Comparison of ENCODE assay signal across 1 cellular context in the genomic region with DNA sequence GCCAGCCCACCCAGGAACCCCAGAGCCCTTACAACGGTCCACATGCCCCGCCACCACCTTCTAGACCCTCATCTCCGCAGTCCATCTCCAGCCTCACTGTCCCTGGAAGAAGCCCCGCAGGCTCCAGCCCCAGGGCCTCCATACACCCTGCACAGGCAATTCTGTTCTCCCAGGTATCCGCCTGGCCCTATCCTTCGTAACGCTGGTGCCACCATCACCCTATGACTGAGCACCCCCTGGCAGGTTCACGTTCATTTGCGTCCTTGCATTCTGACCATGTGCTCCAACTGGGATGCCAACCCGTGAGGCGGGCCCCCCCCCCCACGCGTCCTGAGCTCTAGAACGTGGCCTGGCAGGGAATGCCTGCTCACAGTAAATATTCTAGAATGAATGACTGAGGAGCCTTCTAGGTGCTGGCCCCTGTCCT.
TF ChIP-seq lines count a peak whose summit lies in the region.

No MANE protein-coding gene starts in this region.

TF ChIP-seq in K562, 482 proteins besides CTCF, POLR2A, EP300 and RAD21 (continued from another document):
- TF ChIP-seq NR4A1 (CRISPR knock-in tag; IDR thresholded peaks at IDR 0.05) (no peak), NR4A1 (tag; IDR thresholded peaks at IDR 0.05) (0 out of 2 replicates have a peak, but pooled peaks have one; percentile 57), RHOXF2B (CRISPR knock-in tag; conservative IDR thresholded peaks at IDR 0.05) (0 out of 2 replicates have a peak, but pooled peaks have one; percentile 52), FOXA3 (CRISPR knock-in tag; conservative IDR thresholded peaks at IDR 0.05 in 1 of 2, IDR thresholded peaks at IDR 0.05 in 1 of 2) (peak in 1 of 2 experiments; percentile 51; a peak in 1 of 4 replicates), NR2C2 (CRISPR knock-in tag; IDR thresholded peaks at IDR 0.05) (no peak), NR2C2 (tag; IDR thresholded peaks at IDR 0.05) (no peak), ZZZ3 (IDR thresholded peaks at IDR 0.05) (no peak), GTF2E2 (tag; IDR thresholded peaks at IDR 0.05) (peak; percentile 53; the same call in 1 of the 2 replicates), MIER1 (IDR thresholded peaks at IDR 0.05; ENCODE audit: low read depth) (0 out of 2 replicates have a peak, but pooled peaks have one; percentile 43), GABPB2 (CRISPR knock-in tag; conservative IDR thresholded peaks at IDR 0.05) (0 out of 2 replicates have a peak, but pooled peaks have one; percentile 10), FOXK1 (CRISPR knock-in tag; IDR thresholded peaks at IDR 0.05; ENCODE audit: borderline replicate concordance) (no peak), HDGF (IDR thresholded peaks at IDR 0.05) (peak; percentile 61), FOXP1 (CRISPR knock-in tag; IDR thresholded peaks at IDR 0.05) (0 out of 2 replicates have a peak, but pooled peaks have one; percentile 45), ZFP30 (CRISPR knock-in tag; IDR thresholded peaks at IDR 0.05; ENCODE audit: borderline replicate concordance) (no peak), EP400 (IDR thresholded peaks at IDR 0.05) (0 out of 2 replicates have a peak, but pooled peaks have one; percentile 12), NFRKB (IDR thresholded peaks at IDR 0.05; ENCODE audit: low read depth) (peak; percentile 66; the same call in 1 of the 2 replicates), ATF7 (IDR thresholded peaks at IDR 0.05) (no peak), HDAC2 (IDR thresholded peaks at IDR 0.05) (0 out of 2 replicates have a peak, but pooled peaks have one; percentile 4), PURB (CRISPR knock-in tag; IDR thresholded peaks at IDR 0.05; ENCODE audit: low read depth) (no peak), MTA3 (IDR thresholded peaks at IDR 0.05; ENCODE audit: borderline replicate concordance) (0 out of 2 replicates have a peak, but pooled peaks have one; percentile 14), GATA2 (CRISPR knock-in tag; IDR thresholded peaks at IDR 0.05) (no peak), CCAR2 (IDR thresholded peaks at IDR 0.05; ENCODE audit: low read depth, low read length) (no peak), TCF7L2 (IDR thresholded peaks at IDR 0.05; ENCODE audit: low read depth, low read length) (no peak), CBFB (CRISPR knock-in tag; IDR thresholded peaks at IDR 0.05) (0 out of 2 replicates have a peak, but pooled peaks have one; percentile 69), HMG20B (CRISPR knock-in tag; IDR thresholded peaks at IDR 0.05) (no peak), NCOA2 (IDR thresholded peaks at IDR 0.05; ENCODE audit: partially characterized antibody in 2 of 2) (no peak), KAT7 (CRISPR knock-in tag; IDR thresholded peaks at IDR 0.05; ENCODE audit: borderline replicate concordance) (0 out of 2 replicates have a peak, but pooled peaks have one; percentile 26), FOXJ3 (CRISPR knock-in tag; IDR thresholded peaks at IDR 0.05) (no peak), ARID1B (IDR thresholded peaks at IDR 0.05) (0 out of 2 replicates have a peak, but pooled peaks have one; percentile 23), SMARCB1 (IDR thresholded peaks at IDR 0.05; ENCODE audit: insufficient read length, low read depth) (no peak), YBX1 (IDR thresholded peaks at IDR 0.05) (no peak)
- TF ChIP-seq, protein P1, sequence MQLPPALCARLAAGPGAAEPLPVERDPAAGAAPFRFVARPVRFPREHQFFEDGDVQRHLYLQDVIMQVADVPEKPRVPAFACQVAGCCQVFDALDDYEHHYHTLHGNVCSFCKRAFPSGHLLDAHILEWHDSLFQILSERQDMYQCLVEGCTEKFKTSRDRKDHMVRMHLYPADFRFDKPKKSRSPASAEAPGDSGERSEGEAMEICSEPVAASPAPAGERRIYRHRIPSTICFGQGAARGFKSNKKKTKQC (CRISPR knock-in tag; IDR thresholded peaks at IDR 0.05), result no peak
- TF ChIP-seq, protein P2, sequence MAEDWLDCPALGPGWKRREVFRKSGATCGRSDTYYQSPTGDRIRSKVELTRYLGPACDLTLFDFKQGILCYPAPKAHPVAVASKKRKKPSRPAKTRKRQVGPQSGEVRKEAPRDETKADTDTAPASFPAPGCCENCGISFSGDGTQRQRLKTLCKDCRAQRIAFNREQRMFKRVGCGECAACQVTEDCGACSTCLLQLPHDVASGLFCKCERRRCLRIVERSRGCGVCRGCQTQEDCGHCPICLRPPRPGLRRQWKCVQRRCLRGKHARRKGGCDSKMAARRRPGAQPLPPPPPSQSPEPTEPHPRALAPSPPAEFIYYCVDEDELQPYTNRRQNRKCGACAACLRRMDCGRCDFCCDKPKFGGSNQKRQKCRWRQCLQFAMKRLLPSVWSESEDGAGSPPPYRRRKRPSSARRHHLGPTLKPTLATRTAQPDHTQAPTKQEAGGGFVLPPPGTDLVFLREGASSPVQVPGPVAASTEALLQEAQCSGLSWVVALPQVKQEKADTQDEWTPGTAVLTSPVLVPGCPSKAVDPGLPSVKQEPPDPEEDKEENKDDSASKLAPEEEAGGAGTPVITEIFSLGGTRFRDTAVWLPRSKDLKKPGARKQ (CRISPR knock-in tag; IDR thresholded peaks at IDR 0.05), result no peak
- TF ChIP-seq, protein P3, sequence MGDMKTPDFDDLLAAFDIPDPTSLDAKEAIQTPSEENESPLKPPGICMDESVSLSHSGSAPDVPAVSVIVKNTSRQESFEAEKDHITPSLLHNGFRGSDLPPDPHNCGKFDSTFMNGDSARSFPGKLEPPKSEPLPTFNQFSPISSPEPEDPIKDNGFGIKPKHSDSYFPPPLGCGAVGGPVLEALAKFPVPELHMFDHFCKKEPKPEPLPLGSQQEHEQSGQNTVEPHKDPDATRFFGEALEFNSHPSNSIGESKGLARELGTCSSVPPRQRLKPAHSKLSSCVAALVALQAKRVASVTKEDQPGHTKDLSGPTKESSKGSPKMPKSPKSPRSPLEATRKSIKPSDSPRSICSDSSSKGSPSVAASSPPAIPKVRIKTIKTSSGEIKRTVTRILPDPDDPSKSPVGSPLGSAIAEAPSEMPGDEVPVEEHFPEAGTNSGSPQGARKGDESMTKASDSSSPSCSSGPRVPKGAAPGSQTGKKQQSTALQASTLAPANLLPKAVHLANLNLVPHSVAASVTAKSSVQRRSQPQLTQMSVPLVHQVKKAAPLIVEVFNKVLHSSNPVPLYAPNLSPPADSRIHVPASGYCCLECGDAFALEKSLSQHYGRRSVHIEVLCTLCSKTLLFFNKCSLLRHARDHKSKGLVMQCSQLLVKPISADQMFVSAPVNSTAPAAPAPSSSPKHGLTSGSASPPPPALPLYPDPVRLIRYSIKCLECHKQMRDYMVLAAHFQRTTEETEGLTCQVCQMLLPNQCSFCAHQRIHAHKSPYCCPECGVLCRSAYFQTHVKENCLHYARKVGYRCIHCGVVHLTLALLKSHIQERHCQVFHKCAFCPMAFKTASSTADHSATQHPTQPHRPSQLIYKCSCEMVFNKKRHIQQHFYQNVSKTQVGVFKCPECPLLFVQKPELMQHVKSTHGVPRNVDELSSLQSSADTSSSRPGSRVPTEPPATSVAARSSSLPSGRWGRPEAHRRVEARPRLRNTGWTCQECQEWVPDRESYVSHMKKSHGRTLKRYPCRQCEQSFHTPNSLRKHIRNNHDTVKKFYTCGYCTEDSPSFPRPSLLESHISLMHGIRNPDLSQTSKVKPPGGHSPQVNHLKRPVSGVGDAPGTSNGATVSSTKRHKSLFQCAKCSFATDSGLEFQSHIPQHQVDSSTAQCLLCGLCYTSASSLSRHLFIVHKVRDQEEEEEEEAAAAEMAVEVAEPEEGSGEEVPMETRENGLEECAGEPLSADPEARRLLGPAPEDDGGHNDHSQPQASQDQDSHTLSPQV (IDR thresholded peaks at IDR 0.05), result peak; percentile 83
- TF ChIP-seq, protein P4, sequence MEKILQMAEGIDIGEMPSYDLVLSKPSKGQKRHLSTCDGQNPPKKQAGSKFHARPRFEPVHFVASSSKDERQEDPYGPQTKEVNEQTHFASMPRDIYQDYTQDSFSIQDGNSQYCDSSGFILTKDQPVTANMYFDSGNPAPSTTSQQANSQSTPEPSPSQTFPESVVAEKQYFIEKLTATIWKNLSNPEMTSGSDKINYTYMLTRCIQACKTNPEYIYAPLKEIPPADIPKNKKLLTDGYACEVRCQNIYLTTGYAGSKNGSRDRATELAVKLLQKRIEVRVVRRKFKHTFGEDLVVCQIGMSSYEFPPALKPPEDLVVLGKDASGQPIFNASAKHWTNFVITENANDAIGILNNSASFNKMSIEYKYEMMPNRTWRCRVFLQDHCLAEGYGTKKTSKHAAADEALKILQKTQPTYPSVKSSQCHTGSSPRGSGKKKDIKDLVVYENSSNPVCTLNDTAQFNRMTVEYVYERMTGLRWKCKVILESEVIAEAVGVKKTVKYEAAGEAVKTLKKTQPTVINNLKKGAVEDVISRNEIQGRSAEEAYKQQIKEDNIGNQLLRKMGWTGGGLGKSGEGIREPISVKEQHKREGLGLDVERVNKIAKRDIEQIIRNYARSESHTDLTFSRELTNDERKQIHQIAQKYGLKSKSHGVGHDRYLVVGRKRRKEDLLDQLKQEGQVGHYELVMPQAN (IDR thresholded peaks at IDR 0.05; ENCODE audit: borderline replicate concordance), result 0 out of 2 replicates have a peak, but pooled peaks have one; percentile 5
- TF ChIP-seq, protein P5, sequence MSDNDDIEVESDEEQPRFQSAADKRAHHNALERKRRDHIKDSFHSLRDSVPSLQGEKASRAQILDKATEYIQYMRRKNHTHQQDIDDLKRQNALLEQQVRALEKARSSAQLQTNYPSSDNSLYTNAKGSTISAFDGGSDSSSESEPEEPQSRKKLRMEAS (CRISPR knock-in tag; IDR thresholded peaks at IDR 0.05), result peak; percentile 62; the same call in 1 of the 2 replicates
- TF ChIP-seq, protein P6, sequence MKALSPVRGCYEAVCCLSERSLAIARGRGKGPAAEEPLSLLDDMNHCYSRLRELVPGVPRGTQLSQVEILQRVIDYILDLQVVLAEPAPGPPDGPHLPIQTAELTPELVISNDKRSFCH (CRISPR knock-in tag; IDR thresholded peaks at IDR 0.05), result no peak
- TF ChIP-seq, protein P6 (tag; IDR thresholded peaks at IDR 0.05), result peak; percentile 62; the same call in 1 of the 2 replicates
- TF ChIP-seq, protein P7, sequence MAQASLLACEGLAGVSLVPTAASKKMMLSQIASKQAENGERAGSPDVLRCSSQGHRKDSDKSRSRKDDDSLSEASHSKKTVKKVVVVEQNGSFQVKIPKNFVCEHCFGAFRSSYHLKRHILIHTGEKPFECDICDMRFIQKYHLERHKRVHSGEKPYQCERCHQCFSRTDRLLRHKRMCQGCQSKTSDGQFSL (CRISPR knock-in tag; IDR thresholded peaks at IDR 0.05), result peak; percentile 94
- TF ChIP-seq, protein P7 (tag; IDR thresholded peaks at IDR 0.05), result peak in 1 of 2 experiments; percentile 65; a peak in 1 of 4 replicates
- TF ChIP-seq, protein P8, sequence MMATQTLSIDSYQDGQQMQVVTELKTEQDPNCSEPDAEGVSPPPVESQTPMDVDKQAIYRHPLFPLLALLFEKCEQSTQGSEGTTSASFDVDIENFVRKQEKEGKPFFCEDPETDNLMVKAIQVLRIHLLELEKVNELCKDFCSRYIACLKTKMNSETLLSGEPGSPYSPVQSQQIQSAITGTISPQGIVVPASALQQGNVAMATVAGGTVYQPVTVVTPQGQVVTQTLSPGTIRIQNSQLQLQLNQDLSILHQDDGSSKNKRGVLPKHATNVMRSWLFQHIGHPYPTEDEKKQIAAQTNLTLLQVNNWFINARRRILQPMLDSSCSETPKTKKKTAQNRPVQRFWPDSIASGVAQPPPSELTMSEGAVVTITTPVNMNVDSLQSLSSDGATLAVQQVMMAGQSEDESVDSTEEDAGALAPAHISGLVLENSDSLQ (IDR thresholded peaks at IDR 0.05), result peak; percentile 2; the same call in 1 of the 2 replicates
